Comparison of ENCODE assay signal across 8 cellular contexts in genomic region chr5:113488645-113489184, GRCh38. TPM values are rescaled to one million over a fixed set of nuclear protein-coding genes. Genes with fewer than 3 reads are reported as not detected.
DNase-seq lines count a peak whose midpoint lies in the region; ATAC-seq and TF ChIP-seq lines count a peak whose summit lies in the region.

No MANE protein-coding gene starts in this region.

- H3K27me3 Mint-ChIP-seq in central memory CD8-positive, alpha-beta T cell, result peaks cover 90% of the 10 kb centered on the region

- peaks cover 15% of the 10 kb centered on the region for H3K9me3 Mint-ChIP-seq in central memory CD8-positive, alpha-beta T cell

- no peak overlapping the region for H3K27ac Mint-ChIP-seq in central memory CD8-positive, alpha-beta T cell (ENCODE audit: low read depth)

- H3K4me3 ChIP-seq in AG04449 (ENCODE audit: low read depth, low read length) (peak overlapping the region; percentile 86), mononuclear cell (ENCODE audit: low read length) (peak overlapping the region; percentile 15)

- peaks cover 18% of the 10 kb centered on the region for H3K9me3 ChIP-seq in mononuclear cell (ENCODE audit: low read depth, low read length)

- peaks cover 20% of the 10 kb centered on the region for H3K4me1 Mint-ChIP-seq in central memory CD8-positive, alpha-beta T cell

- no peak for DNase-seq in AG04449 (ENCODE audit: low read depth, low spot score)
- DNase-seq in central memory CD8-positive, alpha-beta T cell (ENCODE audit: low spot score in 2 of 2), result no peak
- no peak for DNase-seq in mucosa of gallbladder (ENCODE audit: low spot score)

- H3K27me3 ChIP-seq in mononuclear cell (ENCODE audit: insufficient read depth, low read length), result peaks cover 94% of the 10 kb centered on the region

- no peak for TF ChIP-seq CTCF in AG04449 (IDR thresholded peaks at IDR 0.05; ENCODE audit: insufficient read depth, low read length, missing control alignments)

- CTCF ChIA-PET in AG04449 (lab: Yijun Ruan, JAX), result interaction anchor here (0.8 to 2.4 kb wide), 3 partner anchors 22 to 493 kb away, joined by 4 to 11 read pairs (median 5); no protein-coding TSS in a partner anchor

- ATAC-seq in HG03159 (IDR thresholded peaks at IDR 0.05; ENCODE audit: unreplicated experiment) (peak; percentile 14), HG03442 (IDR thresholded peaks at IDR 0.05; ENCODE audit: unreplicated experiment) (no peak), HG03342 (IDR thresholded peaks at IDR 0.05; ENCODE audit: unreplicated experiment) (no peak), GM21825 (IDR thresholded peaks at IDR 0.05; ENCODE audit: unreplicated experiment) (no peak)
- no peak for ATAC-seq in central memory CD8-positive, alpha-beta T cell (replicated peaks; ENCODE audit: extremely low read depth, poor library complexity, severe bottlenecking)

- H3K4me3 Mint-ChIP-seq in central memory CD8-positive, alpha-beta T cell, result peak overlapping the region; percentile 66

- peaks cover 25% of the 10 kb centered on the region for H3K4me1 ChIP-seq in mononuclear cell (ENCODE audit: insufficient read depth, low read length)

- no peaks in the 10 kb centered on the region for H3K36me3 Mint-ChIP-seq in central memory CD8-positive, alpha-beta T cell (ENCODE audit: insufficient read depth)

- POLR2A ChIA-PET in AG04449 (lab: Yijun Ruan, JAX), result interaction anchor here (1.0 kb wide), 1 partner anchor 493 kb away, joined by 4 read pairs; no protein-coding TSS in a partner anchor

RNA-seq across cellular contexts. Expression of gene MCC, which starts 0.5 kb away (rescaled TPM):
- 1.0 TPM for total RNA-seq in mononuclear cell
- 12.2 TPM for total RNA-seq in mucosa of gallbladder

RNA-seq across cellular contexts. Expression of gene YTHDC2, which starts 24.8 kb away (rescaled TPM):
- total RNA-seq in mononuclear cell, result 67.5 TPM
- total RNA-seq in mucosa of gallbladder, result 20.3 TPM

RNA-seq across cellular contexts. Expression of gene TSSK1B, which starts 53.9 kb away (rescaled TPM):
- total RNA-seq in mononuclear cell (0.10 TPM), mucosa of gallbladder (0.20 TPM)
